In genomic region chr17:42686520-42687137, GRCh38 we compare ENCODE assay signal across 15 cellular contexts. TPM values are rescaled to one million over a fixed set of nuclear protein-coding genes. Genes with fewer than 3 reads are reported as not detected.
DNase-seq lines count a peak whose midpoint lies in the region; ATAC-seq and TF ChIP-seq lines count a peak whose summit lies in the region.
"Had no signal": no experiment of that assay in that cellular context is flagged by ENCODE, and none has a peak within 500 bp of the region (broad histone marks: within the 10 kb centered on the region; RNA-seq: fewer than 3 reads in every experiment).

No MANE protein-coding gene starts in this region.

- peaks cover 15% of the 10 kb centered on the region for H3K27me3 ChIP-seq in H7 (ENCODE audit: control insufficient read depth, insufficient read depth, low read length)

- peak overlapping the region; percentile 82 for H3K27ac Mint-ChIP-seq in WTC11
- H3K27ac Mint-ChIP-seq: B cell; CD4-positive, alpha-beta memory T cell; T-helper 1 cell treated with Interleukin-12 subunit alpha and Interleukin-12 subunit beta and Interleukin-4 antibody, amounts not matched to agents 30 μg/mL and 1 μg/mL, for 36 hours had no signal

- peak; percentile 62 for DNase-seq in H7
- DNase-seq in WTC11 (ENCODE audit: low spot score) = no peak
- peak; percentile 48 for DNase-seq in left kidney (ENCODE audit: low read depth, low spot score)
- no peak for DNase-seq in COLO829 (ENCODE audit: low spot score)
- DNase-seq: CD4-positive, alpha-beta memory T cell; DMS79 treated with DMSO at 0.1 percent for 48 hours; GF-D8; HCEC 1CT; NCI-H1436 treated with DMSO at 0.1 percent for 48 hours; NCI-H2227 treated with DMSO at 0.1 percent for 48 hours; NCI-H526 treated with DMSO at 0.1 percent for 48 hours; PC-9 had no signal

- TF ChIP-seq CTCF in WTC11 (IDR thresholded peaks at IDR 0.05) = no peak

- peaks cover 15% of the 10 kb centered on the region for H3K27me3 Mint-ChIP-seq in WTC11 (ENCODE audit: low read depth)
- H3K27me3 Mint-ChIP-seq: B cell had no signal

- peaks cover 27% of the 10 kb centered on the region for H3K4me1 Mint-ChIP-seq in WTC11

- H3K36me3 ChIP-seq in H7 (replicated peaks; ENCODE audit: control insufficient read depth, insufficient read depth, low read length) = no peaks in the 10 kb centered on the region; the same call in 1 of the 2 replicates

- no peak overlapping the region for H3K4me3 ChIP-seq in H7 (ENCODE audit: insufficient read depth, low read depth, low read length)
- H3K4me3 ChIP-seq: PC-9 had no signal

- CTCF ChIA-PET in WTC11 (lab: Charles Lee) = interaction anchor here (1.9 kb wide), 1 partner anchor 77 kb away, joined by 5 read pairs; no protein-coding TSS in a partner anchor

- POLR2A ChIA-PET in WTC11 (lab: Charles Lee) = interaction anchor here (0.5 to 0.7 kb wide), 3 partner anchors 13 to 328 kb away, joined by 3 read pairs; no protein-coding TSS in a partner anchor

- H3K9me3 Mint-ChIP-seq in WTC11 = no peaks in the 10 kb centered on the region
- H3K9me3 Mint-ChIP-seq: CD4-positive, alpha-beta memory T cell; T-helper 1 cell treated with Interleukin-12 subunit alpha and Interleukin-12 subunit beta and Interleukin-4 antibody, amounts not matched to agents 30 μg/mL and 1 μg/mL, for 36 hours had no signal

- H3K36me3 Mint-ChIP-seq in WTC11 = peaks cover 14% of the 10 kb centered on the region; the same call in 1 of the 2 replicates
- H3K36me3 Mint-ChIP-seq: CD4-positive, alpha-beta memory T cell had no signal

- ATAC-seq in WTC11 = no peak
- ATAC-seq in GM18858 (IDR thresholded peaks at IDR 0.05; ENCODE audit: unreplicated experiment) = no peak

- H3K4me3 Mint-ChIP-seq in WTC11 = no peak overlapping the region
- H3K4me3 Mint-ChIP-seq: B cell; CD4-positive, alpha-beta memory T cell; T-helper 1 cell treated with Interleukin-12 subunit alpha and Interleukin-12 subunit beta and Interleukin-4 antibody, amounts not matched to agents 30 μg/mL and 1 μg/mL, for 36 hours had no signal

TF ChIP-seq in WTC11, 78 proteins besides CTCF, POLR2A, EP300 and RAD21:
- TF ChIP-seq MXD4 (CRISPR knock-in tag; IDR thresholded peaks at IDR 0.05; ENCODE audit: borderline replicate concordance) (no peak), EMX1 (CRISPR knock-in tag; IDR thresholded peaks at IDR 0.05) (no peak)

RNA-seq across cellular contexts. Expression of gene CNTNAP1, which starts 4.3 kb away (rescaled TPM):
- total RNA-seq in H7 (2014; rRNA removed; shearing (Covaris generic)) = 6.1 and 12.0 TPM in 2 replicates
- 12.1 to 12.7 TPM (median 12.7 TPM) in 3 replicates for total RNA-seq in WTC11 (2021)

RNA-seq across cellular contexts. Expression of gene CCR10, which starts 5.0 kb away (rescaled TPM):
- total RNA-seq in H7 (2014; rRNA removed; shearing (Covaris generic)) = 4.8 and 6.2 TPM in 2 replicates
- 3.7 to 4.4 TPM (median 4.2 TPM) in 3 replicates for total RNA-seq in WTC11 (2021)
- total RNA-seq: PC-9 had no signal

RNA-seq across cellular contexts. Expression of gene PLEKHH3, which starts 9.8 kb away (rescaled TPM):
- total RNA-seq in H7 (2014; rRNA removed; shearing (Covaris generic)) = 37.2 and 47.2 TPM in 2 replicates
- 33.0 to 40.2 TPM (median 35.6 TPM) in 3 replicates for total RNA-seq in WTC11 (2021)

RNA-seq across cellular contexts. Expression of gene TUBG2, which starts 27.5 kb away (rescaled TPM):
- total RNA-seq in H7 (2014; rRNA removed; shearing (Covaris generic)) = 15.0 and 20.5 TPM in 2 replicates
- 22.1 to 26.7 TPM (median 22.2 TPM) in 3 replicates for total RNA-seq in WTC11 (2021)

RNA-seq across cellular contexts. Expression of gene EZH1, which starts 58.2 kb away (rescaled TPM):
- total RNA-seq in H7 (2014; rRNA removed; shearing (Covaris generic)) = 13.9 and 26.4 TPM in 2 replicates
- total RNA-seq in WTC11 (2021) = 19.8 to 24.1 TPM (median 22.4 TPM) in 3 replicates

Comparison
In these comparisons a context has a peak if more than half of its experiments do, and no peak if none do; other contexts are left out.
1. DNase-seq: peak in H7 (single experiment) and left kidney (single experiment); none in WTC11 (single experiment) and COLO829 (single experiment).